ENCODE assay signal across 26 cellular contexts in genomic region chr2:83650156-83650555, GRCh38.
"Had no signal": no experiment of that assay in that cellular context is flagged by ENCODE, and none has a peak within 500 bp of the region (broad histone marks: within the 10 kb centered on the region; RNA-seq: fewer than 3 reads in every experiment).

No MANE protein-coding gene starts in this region.

- H3K79me2 ChIP-seq: hepatocyte had no signal

- H3K36me3 Mint-ChIP-seq: memory B cell; naive thymus-derived CD4-positive, alpha-beta T cell; natural killer cell treated with Interleukin-12 subunit alpha and Interleukin-12 subunit beta and Interleukin-15 and Interleukin-18, amount 100 ng/mL, for 72 hours; stimulated activated effector memory CD8-positive, alpha-beta T cell treated with anti-CD3 and anti-CD28 coated beads, Interleukin-12 subunit alpha, Interleukin-12 subunit beta, amount 100 ng/mL, for 72 hours had no signal

- H3K4me3 ChIP-seq: hepatocyte, left ventricle myocardium inferior, lung, mucosa of descending colon, ovary, right atrium auricular region, right lobe of liver, skin epidermis, suprapubic skin, thoracic aorta, tibial artery, upper lobe of right lung had no signal

- DNase-seq: islet precursor cell; left ventricle myocardium inferior; midbrain; mucosa of descending colon; naive thymus-derived CD4-positive, alpha-beta T cell; ovary; right lobe of liver; stimulated activated CD4-positive, alpha-beta T cell treated with anti-CD3 and anti-CD28 coated beads, Interleukin-12 subunit alpha, Interleukin-12 subunit beta, amount 100 ng/mL, for 4 hours; stimulated activated CD4-positive, alpha-beta T cell treated with anti-CD3 and anti-CD28 coated beads, Interleukin-15, amount 100 ng/mL, for 24 hours; stimulated activated CD4-positive, alpha-beta T cell treated with anti-CD3 and anti-CD28 coated beads, Interleukin-2, amount 100 ng/mL, for 24 hours; stimulated activated CD4-positive, alpha-beta T cell treated with anti-CD3 and anti-CD28 coated beads, Interleukin-4, amount 100 ng/mL, for 1 hour; stimulated activated naive CD4-positive, alpha-beta T cell; tibial artery; trophoblast cell; upper lobe of right lung had no signal

- H3K27ac ChIP-seq: hepatocyte, left ventricle myocardium inferior, ovary, right atrium auricular region, right lobe of liver, skin epidermis, suprapubic skin, thoracic aorta, tibial artery, upper lobe of right lung had no signal

- H3K4me3 Mint-ChIP-seq: memory B cell; naive thymus-derived CD4-positive, alpha-beta T cell; natural killer cell treated with Interleukin-12 subunit alpha and Interleukin-12 subunit beta and Interleukin-15 and Interleukin-18, amount 100 ng/mL, for 72 hours; stimulated activated effector memory CD8-positive, alpha-beta T cell treated with anti-CD3 and anti-CD28 coated beads, Interleukin-12 subunit alpha, Interleukin-12 subunit beta, amount 100 ng/mL, for 72 hours; stimulated activated naive CD8-positive, alpha-beta T cell treated with anti-CD3 and anti-CD28 coated beads, Interleukin-15, Interleukin-2, amounts not matched to agents 100 ng/mL and 50 ng/mL, for 24 hours had no signal

- H3K36me3 ChIP-seq: left ventricle myocardium inferior, ovary, right atrium auricular region, right lobe of liver, suprapubic skin, thoracic aorta, tibial artery, upper lobe of right lung had no signal

- H3K27me3 Mint-ChIP-seq: memory B cell; naive thymus-derived CD4-positive, alpha-beta T cell; natural killer cell treated with Interleukin-12 subunit alpha and Interleukin-12 subunit beta and Interleukin-15 and Interleukin-18, amount 100 ng/mL, for 72 hours; progenitor cell of endocrine pancreas; stimulated activated naive CD8-positive, alpha-beta T cell treated with anti-CD3 and anti-CD28 coated beads, Interleukin-15, Interleukin-2, amounts not matched to agents 100 ng/mL and 50 ng/mL, for 24 hours had no signal

- H3K9me3 ChIP-seq: left ventricle myocardium inferior, mucosa of descending colon, ovary, right atrium auricular region, right lobe of liver, suprapubic skin, thoracic aorta, tibial artery, upper lobe of right lung had no signal

- H3K27ac Mint-ChIP-seq: memory B cell; naive thymus-derived CD4-positive, alpha-beta T cell; natural killer cell treated with Interleukin-12 subunit alpha and Interleukin-12 subunit beta and Interleukin-15 and Interleukin-18, amount 100 ng/mL, for 72 hours; progenitor cell of endocrine pancreas; stimulated activated effector memory CD8-positive, alpha-beta T cell treated with anti-CD3 and anti-CD28 coated beads, Interleukin-12 subunit alpha, Interleukin-12 subunit beta, amount 100 ng/mL, for 72 hours; stimulated activated naive CD8-positive, alpha-beta T cell treated with anti-CD3 and anti-CD28 coated beads, Interleukin-15, Interleukin-2, amounts not matched to agents 100 ng/mL and 50 ng/mL, for 24 hours had no signal

- H2AFZ ChIP-seq: hepatocyte had no signal

- H3K27me3 ChIP-seq: hepatocyte, ovary, right atrium auricular region, right lobe of liver, suprapubic skin, tibial artery, upper lobe of right lung had no signal

- H3K4me2 ChIP-seq: hepatocyte had no signal

- H3K9me3 Mint-ChIP-seq: stimulated activated naive CD8-positive, alpha-beta T cell treated with anti-CD3 and anti-CD28 coated beads, Interleukin-15, Interleukin-2, amounts not matched to agents 100 ng/mL and 50 ng/mL, for 24 hours had no signal

- H3K4me1 ChIP-seq: left ventricle myocardium inferior, right atrium auricular region, right lobe of liver, suprapubic skin, tibial artery, upper lobe of right lung had no signal

- H3K4me1 Mint-ChIP-seq: memory B cell; naive thymus-derived CD4-positive, alpha-beta T cell; stimulated activated effector memory CD8-positive, alpha-beta T cell treated with anti-CD3 and anti-CD28 coated beads, Interleukin-12 subunit alpha, Interleukin-12 subunit beta, amount 100 ng/mL, for 72 hours had no signal
